19 cellular contexts compared by ENCODE assay signal in the genomic region with DNA sequence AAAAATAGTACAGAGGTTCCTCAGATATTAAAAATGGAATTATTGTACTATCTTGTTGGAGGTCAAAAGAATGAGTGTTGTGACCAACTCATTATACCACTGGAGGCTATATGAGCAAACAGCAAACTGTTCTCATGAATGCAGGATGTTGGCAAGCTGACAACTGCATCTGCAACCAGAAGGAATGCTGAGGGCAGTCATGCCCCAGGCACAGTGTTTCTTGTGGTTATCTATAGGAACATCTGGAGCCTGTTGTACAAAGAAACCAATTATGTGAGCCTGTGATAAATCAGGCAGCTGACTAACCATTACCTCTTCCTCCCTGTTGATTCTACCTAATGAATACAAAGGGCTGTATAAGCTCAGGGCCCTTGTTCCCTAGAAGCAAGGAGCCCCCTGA.
A peak's percentile ranks its signal among the peaks of the same experiment; 100 is the strongest.
DNase-seq lines count a peak whose midpoint lies in the region; ATAC-seq and TF ChIP-seq lines count a peak whose summit lies in the region.
"Had no signal": no experiment of that assay in that cellular context is flagged by ENCODE, and none has a peak within 500 bp of the region (broad histone marks: within the 10 kb centered on the region; RNA-seq: fewer than 3 reads in every experiment).

No MANE protein-coding gene starts in this region.

- H3K27ac ChIP-seq in DND-41 (ENCODE audit: low read length): no peak overlapping the region
- H3K27ac ChIP-seq in foreskin keratinocyte: no peak overlapping the region
- no peak overlapping the region for H3K27ac ChIP-seq in aorta (ENCODE audit: low read depth in 1 of 2, low read length in 2 of 2)

- H4K20me1 ChIP-seq in DND-41 (ENCODE audit: insufficient read depth, low read length): no peaks in the 10 kb centered on the region

- intact Hi-C loops in aorta (cut with DNase I): no loop called here

- no peak overlapping the region for H3K4me3 Mint-ChIP-seq in stimulated activated memory B cell treated with anti-CD40 and anti-IgM and Interleukin-4, amounts not matched to agents 10 μg/mL and 1 μg/mL and 100 μg/mL, for 72 hours
- H3K4me3 Mint-ChIP-seq: CD8-positive, alpha-beta T cell had no signal

- peaks cover 2% of the 10 kb centered on the region for H3K9me3 Mint-ChIP-seq in stimulated activated memory B cell treated with anti-CD40 and anti-IgM and Interleukin-4, amounts not matched to agents 10 μg/mL and 1 μg/mL and 100 μg/mL, for 72 hours

- no peaks in the 10 kb centered on the region for H3K79me2 ChIP-seq in DND-41 (ENCODE audit: insufficient read depth, low read length)

- no peak for TF ChIP-seq CTCF in DND-41 (IDR thresholded peaks at IDR 0.05; ENCODE audit: borderline replicate concordance, extremely low read depth, low read length, poor library complexity, severe bottlenecking)
- no peak for TF ChIP-seq CTCF in foreskin keratinocyte (conservative IDR thresholded peaks at IDR 0.05)

- H3K4me3 ChIP-seq in DND-41 (ENCODE audit: low read depth in 1 of 2, low read length in 2 of 2) (no peak overlapping the region), aorta (ENCODE audit: low read length in 2 of 2) (no peak overlapping the region)
- H3K4me3 ChIP-seq: MG63 had no signal

- H3K9me3 ChIP-seq in DND-41 (ENCODE audit: insufficient read depth, low read length, severe bottlenecking) (peaks cover 21% of the 10 kb centered on the region), aorta (ENCODE audit: control insufficient read depth, low read length) (peaks cover 2% of the 10 kb centered on the region)
- H3K9me3 ChIP-seq: MG63 had no signal

- H2AFZ ChIP-seq in DND-41 (ENCODE audit: low read depth, low read length): no peak overlapping the region

- H3K4me1 Mint-ChIP-seq in stimulated activated memory B cell treated with anti-CD40 and anti-IgM and Interleukin-4, amounts not matched to agents 10 μg/mL and 1 μg/mL and 100 μg/mL, for 72 hours: no peaks in the 10 kb centered on the region

- no peaks in the 10 kb centered on the region for H3K36me3 ChIP-seq in DND-41 (ENCODE audit: insufficient read depth, low read length)
- H3K36me3 ChIP-seq in aorta (ENCODE audit: control insufficient read depth in 1 of 2, insufficient read depth in 2 of 2, low read length in 1 of 2): no peaks in the 10 kb centered on the region
- H3K36me3 ChIP-seq: MG63 had no signal

- H3K9ac ChIP-seq in DND-41 (ENCODE audit: low read depth, low read length): no peak overlapping the region

- no peaks in the 10 kb centered on the region for H3K27me3 Mint-ChIP-seq in stimulated activated memory B cell treated with anti-CD40 and anti-IgM and Interleukin-4, amounts not matched to agents 10 μg/mL and 1 μg/mL and 100 μg/mL, for 72 hours

- DNase-seq in DND-41: peak; percentile 28
- peak; percentile 52 for DNase-seq in MV-4-11 (lab: John Stamatoyannopoulos, UW)
- peak; percentile 78 to 85 for DNase-seq in SHP77 (lab: John Stamatoyannopoulos, UW)
- DNase-seq in foreskin keratinocyte: peak; percentile 8 to 50
- DNase-seq in germinal center (ENCODE audit: low spot score): no peak
- DNase-seq in aorta: no peak
- DNase-seq: CD8-positive, alpha-beta T cell; EL; KG1; MG63; NCI-H1105 treated with DMSO at 0.1 percent for 48 hours; NCI-H2029; NCI-H2227 treated with DMSO at 0.1 percent for 48 hours; NCI-H524 treated with DMSO at 0.1 percent for 48 hours; NK-92 treated with Interleukin-12 subunit alpha and Interleukin-12 subunit beta, amount 100 ng/mL, for 24 hours; PC-3; T-helper 1 cell had no signal

- no peaks in the 10 kb centered on the region for H3K36me3 Mint-ChIP-seq in stimulated activated memory B cell treated with anti-CD40 and anti-IgM and Interleukin-4, amounts not matched to agents 10 μg/mL and 1 μg/mL and 100 μg/mL, for 72 hours
- H3K36me3 Mint-ChIP-seq: CD8-positive, alpha-beta T cell had no signal

- H3K27ac Mint-ChIP-seq in stimulated activated memory B cell treated with anti-CD40 and anti-IgM and Interleukin-4, amounts not matched to agents 10 μg/mL and 1 μg/mL and 100 μg/mL, for 72 hours: no peak overlapping the region
- H3K27ac Mint-ChIP-seq: CD8-positive, alpha-beta T cell had no signal

- no peaks in the 10 kb centered on the region for H3K4me1 ChIP-seq in DND-41 (ENCODE audit: insufficient read depth, low read length)
- H3K4me1 ChIP-seq in foreskin keratinocyte: no peaks in the 10 kb centered on the region
- H3K4me1 ChIP-seq in aorta (ENCODE audit: control insufficient read depth in 1 of 2, insufficient read depth in 2 of 2, low read length in 2 of 2): no peaks in the 10 kb centered on the region

- ATAC-seq in DND-41 (ENCODE audit: insufficient read depth, low read depth) (0 out of 3 replicates have a peak, but pooled peaks have one; percentile 27), foreskin keratinocyte (no peak), GM18909 (IDR thresholded peaks at IDR 0.05; ENCODE audit: poor library complexity, unreplicated experiment) (no peak), aorta (ENCODE audit: low FRiP score) (no peak)
- ATAC-seq in stimulated activated memory B cell treated with anti-CD40 and anti-IgM and Interleukin-4, amounts not matched to agents 10 μg/mL and 1 μg/mL and 100 μg/mL, for 72 hours: no peak
- ATAC-seq: CD8-positive, alpha-beta T cell; PC-3 had no signal

- H3K4me2 ChIP-seq in DND-41 (ENCODE audit: insufficient read depth, low read length): no peak overlapping the region

- H3K27me3 ChIP-seq in DND-41 (ENCODE audit: insufficient read depth, low read length, poor library complexity) (no peaks in the 10 kb centered on the region), foreskin keratinocyte (no peaks in the 10 kb centered on the region), aorta (ENCODE audit: control insufficient read depth in 1 of 2, insufficient read depth in 2 of 2, low read length in 1 of 2) (no peaks in the 10 kb centered on the region)
- H3K27me3 ChIP-seq: MG63 had no signal

Comparison
In these comparisons a context has a peak if more than half of its experiments do, and no peak if none do; other contexts are left out.
1. DNase-seq: peak in DND-41 (single experiment), MV-4-11 (single experiment), SHP77 (2 of 2) and foreskin keratinocyte (2 of 2); none in germinal center (single experiment) and aorta (0 of 2).